In genomic region chr6:70520575-70520974, GRCh38 we compare ENCODE assay signal across 8 cellular contexts. TPM values are rescaled to one million over a fixed set of nuclear protein-coding genes. Genes with fewer than 3 reads are reported as not detected.
A peak's percentile ranks its signal among the peaks of the same experiment; 100 is the strongest.
DNase-seq lines count a peak whose midpoint lies in the region; ATAC-seq and TF ChIP-seq lines count a peak whose summit lies in the region.

No MANE protein-coding gene starts in this region.

- peaks cover 3% of the 10 kb centered on the region; the same call in 1 of the 2 replicates for H4K20me1 ChIP-seq in OCI-LY3 (ENCODE audit: insufficient read depth, low read length)

- H3K4me3 ChIP-seq in OCI-LY3 (ENCODE audit: low read length), result no peak overlapping the region

- H2AFZ ChIP-seq in OCI-LY3 (ENCODE audit: low read depth, low read length), result no peak overlapping the region

- peak; percentile 12; the same call in 1 of the 2 replicates for TF ChIP-seq CTCF in AG09319 (IDR thresholded peaks at IDR 0.05; ENCODE audit: low read depth, low read length)
- peak; percentile 43 for TF ChIP-seq CTCF in GM10266 (IDR thresholded peaks at IDR 0.05; ENCODE audit: control insufficient read depth, insufficient read depth, low read depth, missing control alignments)
- peak; percentile 67 for TF ChIP-seq CTCF in OCI-LY3 (IDR thresholded peaks at IDR 0.05; ENCODE audit: low read depth, low read length)
- no peak for TF ChIP-seq CTCF in omental fat pad (IDR thresholded peaks at IDR 0.05)

- H3K27me3 ChIP-seq in OCI-LY3 (ENCODE audit: low read depth, low read length), result no peaks in the 10 kb centered on the region

- no peak overlapping the region for H3K4me2 ChIP-seq in OCI-LY3 (ENCODE audit: low read length)

- no peak for DNase-seq in AG09319 (ENCODE audit: extremely low read depth, low read depth)
- peak; percentile 6 for DNase-seq in GM10266 (ENCODE audit: extremely low spot score)
- peak; percentile 2 for DNase-seq in fibroblast of the conjunctiva (ENCODE audit: low read depth)
- no peak for DNase-seq in omental fat pad (ENCODE audit: low spot score)

- H3K36me3 ChIP-seq in OCI-LY3 (replicated peaks; ENCODE audit: low read depth, low read length), result peaks cover 12% of the 10 kb centered on the region

- H3K79me2 ChIP-seq in OCI-LY3 (ENCODE audit: low read length), result no peaks in the 10 kb centered on the region

- no peaks in the 10 kb centered on the region for H3K4me1 ChIP-seq in OCI-LY3 (ENCODE audit: low read length)

- ATAC-seq in GM19455 (IDR thresholded peaks at IDR 0.05; ENCODE audit: unreplicated experiment) (no peak), HG03045 (IDR thresholded peaks at IDR 0.05; ENCODE audit: unreplicated experiment) (no peak), omental fat pad (ENCODE audit: low FRiP score) (no peak), HG02623 (IDR thresholded peaks at IDR 0.05; ENCODE audit: unreplicated experiment) (no peak)

- no peaks in the 10 kb centered on the region for H3K9me3 ChIP-seq in OCI-LY3 (ENCODE audit: insufficient read depth, low read length)

- no peak overlapping the region for H3K27ac ChIP-seq in OCI-LY3 (ENCODE audit: low read length)

- H3K9ac ChIP-seq in OCI-LY3 (ENCODE audit: low read length), result no peak overlapping the region

RNA-seq across cellular contexts. Expression of gene SDHAF4, which starts 46.2 kb away (rescaled TPM):
- 1 to 10 TPM; 2.6 to 9.4 (median 7.3) TPM for total RNA-seq in omental fat pad

Comparison
In these comparisons a context has a peak if more than half of its experiments do, and no peak if none do; other contexts are left out.
1. DNase-seq: peak in GM10266 (single experiment) and fibroblast of the conjunctiva (single experiment); none in AG09319 (single experiment) and omental fat pad (single experiment).
2. CTCF ChIP-seq: peak in AG09319 (single experiment), GM10266 (single experiment) and OCI-LY3 (single experiment); none in omental fat pad (0 of 3).